ENCODE assay signal across 23 cellular contexts in genomic region chr18:63198098-63198760, GRCh38.
DNase-seq lines count a peak whose midpoint lies in the region; ATAC-seq, FAIRE-seq and TF ChIP-seq lines count a peak whose summit lies in the region.
"Had no signal": no experiment of that assay in that cellular context is flagged by ENCODE, and none has a peak within 500 bp of the region (broad histone marks: within the 10 kb centered on the region; RNA-seq: fewer than 3 reads in every experiment).

No MANE protein-coding gene starts in this region.

- TF ChIP-seq EP300 in K562 (IDR thresholded peaks at IDR 0.05; ENCODE audit: low read length): no peak

- H3K4me1 ChIP-seq in CD4-positive, alpha-beta memory T cell (ENCODE audit: insufficient read depth, low read length): peaks cover 75% of the 10 kb centered on the region
- H3K4me1 ChIP-seq in K562 (replicated peaks in 1 of 2; ENCODE audit: control insufficient read depth in 2 of 2, insufficient read depth in 2 of 2, low read length in 2 of 2): peaks cover 0 to 6% of the 10 kb centered on the region in 2 experiments; a peak in 2 of 5 replicates
- H3K4me1 ChIP-seq: body of pancreas had no signal

- intact Hi-C loops in CD4-positive, alpha-beta memory T cell (cut with micrococcal nuclease): no loop called here
- intact Hi-C loops in K562 (cut with micrococcal nuclease): no loop called here

- CTCF ChIA-PET in CD4-positive, alpha-beta memory T cell (lab: Charles Lee; ENCODE audit: partially characterized antibody): interaction anchor here (0.9 to 4.8 kb wide), 5 partner anchors 27 to 120 kb away, joined by 3 to 32 read pairs (median 4); partner anchors contain the start of gene BCL2
- CTCF ChIA-PET in K562 (lab: Yijun Ruan, JAX; ENCODE audit: low intra/inter-chr PET ratio): no interaction called here

- WGBS in K562 (ENCODE audit: insufficient coverage, low coverage, missing lambda C conversion rate): 25% methylated on average over 1 of the region's 2 CpGs

- H3K4me1 Mint-ChIP-seq in CD4-positive, alpha-beta memory T cell: peaks cover 15 to 34% (median 21%) of the 10 kb centered on the region in 4 donors
- peaks cover 20% of the 10 kb centered on the region for H3K4me1 Mint-ChIP-seq in stimulated activated effector memory CD8-positive, alpha-beta T cell treated with anti-CD3 and anti-CD28 coated beads, Interleukin-12 subunit alpha, Interleukin-12 subunit beta, amount 100 ng/mL, for 72 hours

- H3K4me3 Mint-ChIP-seq in CD4-positive, alpha-beta memory T cell: no peak overlapping the region
- no peak overlapping the region for H3K4me3 Mint-ChIP-seq in stimulated activated effector memory CD8-positive, alpha-beta T cell treated with anti-CD3 and anti-CD28 coated beads, Interleukin-12 subunit alpha, Interleukin-12 subunit beta, amount 100 ng/mL, for 72 hours
- H3K4me3 Mint-ChIP-seq: activated CD4-positive, alpha-beta T cell treated with anti-CD3 and anti-CD28 coated beads for 36 hours; activated T-cell treated with anti-CD3 and anti-CD28 coated beads, Interleukin-2, amount 50 U/mL, for 24 hours; HFFc6; naive B cell; stimulated activated naive B cell treated with anti-CD40 and anti-IgM and Interleukin-4, amounts not matched to agents 10 μg/mL and 1 μg/mL and 100 μg/mL, for 72 hours; T-helper 1 cell treated with Interleukin-12 subunit alpha and Interleukin-12 subunit beta and Interleukin-4 antibody, amounts not matched to agents 30 μg/mL and 1 μg/mL, for 36 hours had no signal

- H3K9me1 ChIP-seq in K562 (ENCODE audit: control insufficient read depth, insufficient read depth, low read length): no peaks in the 10 kb centered on the region

- H3K27ac Mint-ChIP-seq in CD4-positive, alpha-beta memory T cell: no peak overlapping the region
- no peak overlapping the region for H3K27ac Mint-ChIP-seq in stimulated activated effector memory CD8-positive, alpha-beta T cell treated with anti-CD3 and anti-CD28 coated beads, Interleukin-12 subunit alpha, Interleukin-12 subunit beta, amount 100 ng/mL, for 72 hours
- H3K27ac Mint-ChIP-seq: activated CD4-positive, alpha-beta T cell treated with anti-CD3 and anti-CD28 coated beads for 36 hours; activated T-cell treated with anti-CD3 and anti-CD28 coated beads, Interleukin-2, amount 50 U/mL, for 24 hours; HFFc6; naive B cell; stimulated activated naive B cell treated with anti-CD40 and anti-IgM and Interleukin-4, amounts not matched to agents 10 μg/mL and 1 μg/mL and 100 μg/mL, for 72 hours; T-helper 1 cell treated with Interleukin-12 subunit alpha and Interleukin-12 subunit beta and Interleukin-4 antibody, amounts not matched to agents 30 μg/mL and 1 μg/mL, for 36 hours had no signal

- no peaks in the 10 kb centered on the region for H3K9me3 Mint-ChIP-seq in CD4-positive, alpha-beta memory T cell
- no peaks in the 10 kb centered on the region for H3K9me3 Mint-ChIP-seq in stimulated activated effector memory CD8-positive, alpha-beta T cell treated with anti-CD3 and anti-CD28 coated beads, Interleukin-12 subunit alpha, Interleukin-12 subunit beta, amount 100 ng/mL, for 72 hours
- H3K9me3 Mint-ChIP-seq: activated T-cell treated with anti-CD3 and anti-CD28 coated beads, Interleukin-2, amount 50 U/mL, for 24 hours; HFFc6; naive B cell; stimulated activated naive B cell treated with anti-CD40 and anti-IgM and Interleukin-4, amounts not matched to agents 10 μg/mL and 1 μg/mL and 100 μg/mL, for 72 hours; T-helper 1 cell treated with Interleukin-12 subunit alpha and Interleukin-12 subunit beta and Interleukin-4 antibody, amounts not matched to agents 30 μg/mL and 1 μg/mL, for 36 hours had no signal

- peak overlapping the region; percentile 26; the same call in 1 of the 2 replicates for H2AFZ ChIP-seq in K562 (ENCODE audit: low read depth, low read length)

- H4K20me1 ChIP-seq in K562 (replicated peaks; ENCODE audit: control insufficient read depth, insufficient read depth, low read length): no peaks in the 10 kb centered on the region

- BruUV-seq in K562 (replicated peaks; lab: Mats Ljungman, UMichigan): no TSS peak

- H3K9ac ChIP-seq in K562 (ENCODE audit: insufficient read depth in 1 of 2, low read depth in 2 of 2, low read length in 2 of 2): no peak overlapping the region

- H3K36me3 Mint-ChIP-seq in CD4-positive, alpha-beta memory T cell: peaks cover 4 to 6% of the 10 kb centered on the region in 2 donors
- H3K36me3 Mint-ChIP-seq in stimulated activated effector memory CD8-positive, alpha-beta T cell treated with anti-CD3 and anti-CD28 coated beads, Interleukin-12 subunit alpha, Interleukin-12 subunit beta, amount 100 ng/mL, for 72 hours: peaks cover 13% of the 10 kb centered on the region
- H3K36me3 Mint-ChIP-seq: naive B cell had no signal

- no peak overlapping the region for H3K4me2 ChIP-seq in K562 (ENCODE audit: insufficient read depth, low read length)

- H3K27me3 Mint-ChIP-seq in CD4-positive, alpha-beta memory T cell: no peaks in the 10 kb centered on the region
- H3K27me3 Mint-ChIP-seq: activated CD4-positive, alpha-beta T cell treated with anti-CD3 and anti-CD28 coated beads for 36 hours; activated T-cell treated with anti-CD3 and anti-CD28 coated beads, Interleukin-2, amount 50 U/mL, for 24 hours; naive B cell; stimulated activated naive B cell treated with anti-CD40 and anti-IgM and Interleukin-4, amounts not matched to agents 10 μg/mL and 1 μg/mL and 100 μg/mL, for 72 hours had no signal

- no peak for TF ChIP-seq POLR2A in K562 (conservative IDR thresholded peaks at IDR 0.05)

- no peak for TF ChIP-seq CTCF in HL-60 (IDR thresholded peaks at IDR 0.05; ENCODE audit: insufficient read depth, low read length)
- no peak for TF ChIP-seq CTCF in K562 (IDR thresholded peaks at IDR 0.05 in 2 of 3, conservative IDR thresholded peaks at IDR 0.05 in 1 of 3; ENCODE audit: insufficient read depth in 2 of 3, low read depth in 1 of 3, low read length in 3 of 3)
- TF ChIP-seq CTCF in GM13977 (IDR thresholded peaks at IDR 0.05; ENCODE audit: extremely low read depth, insufficient read depth, missing control alignments): no peak

- H3K79me2 ChIP-seq in K562 (ENCODE audit: control insufficient read depth, insufficient read depth, low read length): no peaks in the 10 kb centered on the region

- H3K27ac ChIP-seq in CD4-positive, alpha-beta memory T cell (ENCODE audit: low read depth, low read length): peak overlapping the region; percentile 59
- peak overlapping the region; percentile 49 for H3K27ac ChIP-seq in HL-60 (replicated peaks)
- H3K27ac ChIP-seq in K562 (ENCODE audit: extremely low read depth, low read depth, low read length): no peak overlapping the region
- H3K27ac ChIP-seq: body of pancreas, epithelial cell of prostate, RWPE1, thoracic aorta had no signal

- ATAC-seq in K562: no peak
- peak; percentile 46 for ATAC-seq in stimulated activated effector memory CD8-positive, alpha-beta T cell treated with anti-CD3 and anti-CD28 coated beads, Interleukin-12 subunit alpha, Interleukin-12 subunit beta, amount 100 ng/mL, for 72 hours
- no peak for ATAC-seq in HG03108 (IDR thresholded peaks at IDR 0.05; ENCODE audit: unreplicated experiment)
- ATAC-seq in HG03442 (IDR thresholded peaks at IDR 0.05; ENCODE audit: unreplicated experiment): no peak
- ATAC-seq: body of pancreas; stimulated activated naive B cell treated with anti-CD40 and anti-IgM and Interleukin-4, amounts not matched to agents 10 μg/mL and 1 μg/mL and 100 μg/mL, for 72 hours had no signal

- peak; percentile 84 for FAIRE-seq in K562 (lab: Jason Lieb, UNC)

- H3K9me3 ChIP-seq in CD4-positive, alpha-beta memory T cell (ENCODE audit: control insufficient read depth in 1 of 2, low read length in 2 of 2): no peaks in the 10 kb centered on the region
- no peaks in the 10 kb centered on the region; the same call in 1 of the 2 replicates for H3K9me3 ChIP-seq in K562 (replicated peaks; ENCODE audit: control insufficient read depth, insufficient read depth, low read depth, low read length)
- H3K9me3 ChIP-seq: body of pancreas, thoracic aorta had no signal

- POLR2A ChIA-PET in CD4-positive, alpha-beta memory T cell (lab: Charles Lee; ENCODE audit: partially characterized antibody): interaction anchor here (1.1 to 4.2 kb wide), 9 partner anchors 10 to 120 kb away, joined by 3 to 40 read pairs (median 6); no protein-coding TSS in a partner anchor
- POLR2A ChIA-PET in K562 (lab: Yijun Ruan, JAX): no interaction called here

- H3K36me3 ChIP-seq in CD4-positive, alpha-beta memory T cell (ENCODE audit: insufficient read depth, low read length): no peaks in the 10 kb centered on the region
- H3K36me3 ChIP-seq in K562 (ENCODE audit: control insufficient read depth, insufficient read depth, low read length): no peaks in the 10 kb centered on the region
- H3K36me3 ChIP-seq: thoracic aorta had no signal

- no peak for DNase-seq in CD4-positive, alpha-beta memory T cell
- DNase-seq in HL-60 (ENCODE audit: low read depth in 1 of 2, low spot score in 1 of 2) (no peak), K562 (ENCODE audit: extremely low read depth in 1 of 4, low spot score in 3 of 4) (no peak), GM13977 (ENCODE audit: low spot score) (no peak), NCI-H748 treated with DMSO at 0.1 percent for 48 hours (lab: John Stamatoyannopoulos, UW) (no peak)
- no peak for DNase-seq in stimulated activated effector memory CD8-positive, alpha-beta T cell treated with anti-CD3 and anti-CD28 coated beads, Interleukin-12 subunit alpha, Interleukin-12 subunit beta, amount 100 ng/mL, for 72 hours (ENCODE audit: low spot score in 2 of 2)
- DNase-seq: activated CD8-positive, alpha-beta memory T cell treated with anti-CD3 and anti-CD28 coated beads for 24 hours; activated T-cell treated with anti-CD3 and anti-CD28 coated beads, Interleukin-2, amount 50 U/mL, for 24 hours; body of pancreas; HFFc6; KG1; naive B cell; NCI-H1436 treated with DMSO at 0.1 percent for 48 hours; NCI-H510A treated with DMSO at 0.1 percent for 48 hours; stimulated activated CD4-positive, alpha-beta T cell treated with anti-CD3 and anti-CD28 coated beads, Interleukin-2, amount 100 ng/mL, for 48 hours; stimulated activated naive B cell treated with anti-CD40 and anti-IgM and Interleukin-4, amounts not matched to agents 10 μg/mL and 1 μg/mL and 100 μg/mL, for 72 hours had no signal

- H3K4me3 ChIP-seq in CD4-positive, alpha-beta memory T cell (ENCODE audit: low read length in 2 of 2): peak overlapping the region; percentile 64 to 65
- H3K4me3 ChIP-seq in HL-60 (replicated peaks; ENCODE audit: insufficient read depth, low read length): no peak overlapping the region
- H3K4me3 ChIP-seq in K562: no peak overlapping the region
- H3K4me3 ChIP-seq: body of pancreas, thoracic aorta had no signal

- H3K27me3 ChIP-seq in CD4-positive, alpha-beta memory T cell (ENCODE audit: insufficient read depth, low read length): no peaks in the 10 kb centered on the region
- H3K27me3 ChIP-seq in HL-60 (ENCODE audit: insufficient read depth, poor library complexity, severe bottlenecking) (no peaks in the 10 kb centered on the region), K562 (ENCODE audit: control insufficient read depth in 2 of 2, insufficient read depth in 2 of 2, low read length in 2 of 2) (peaks cover 0 to 4% of the 10 kb centered on the region in 2 experiments; a peak in 1 of 5 replicates)
- H3K27me3 ChIP-seq: body of pancreas had no signal

- TF ChIP-seq RAD21 in K562 (CRISPR knock-in tag; conservative IDR thresholded peaks at IDR 0.05 in 1 of 2, IDR thresholded peaks at IDR 0.05 in 1 of 2): no peak

- in situ Hi-C loops in K562 (cut with MboI): no loop called here
- in situ Hi-C loops in GM13977 (cut with MboI; ENCODE audit: low pct_unique_long_range_greater_than_20kb, low sequenced_read_pairs, unreplicated experiment): no loop called here

Comparison
In these comparisons a context has a peak if more than half of its experiments do, and no peak if none do; other contexts are left out.
1. H3K4me3 ChIP-seq: peak in CD4-positive, alpha-beta memory T cell (2 of 2); none in HL-60 (single experiment) and K562 (single experiment).